4 cellular contexts compared by ENCODE assay signal in the genomic region with DNA sequence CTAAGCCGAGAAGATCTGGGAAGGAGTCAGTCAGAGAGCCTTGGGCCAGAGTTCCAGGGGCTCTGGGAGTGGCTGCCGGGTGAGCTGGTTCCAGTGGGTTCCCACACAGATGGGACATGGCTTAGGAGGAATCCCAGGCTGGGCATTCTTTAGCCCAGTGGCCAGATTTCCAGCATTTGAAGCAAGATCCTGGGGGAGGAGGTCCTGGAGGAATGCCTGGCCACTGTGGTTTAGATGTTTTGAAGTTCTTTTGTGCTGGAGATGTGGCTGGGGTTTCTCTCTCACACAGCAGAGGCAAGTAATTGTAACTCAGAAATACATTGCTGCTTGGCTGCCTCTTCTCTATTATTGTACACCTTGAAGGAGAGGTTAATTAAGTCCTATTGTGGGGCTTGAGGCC. TPM values are rescaled to one million over a fixed set of nuclear protein-coding genes. Genes with fewer than 3 reads are reported as not detected.
"Had no signal": no experiment of that assay in that cellular context is flagged by ENCODE, and none has a peak within 500 bp of the region (broad histone marks: within the 10 kb centered on the region; RNA-seq: fewer than 3 reads in every experiment).

No MANE protein-coding gene starts in this region.

RNA-seq across cellular contexts. Expression of gene ERMN, which starts 15.8 kb away (rescaled TPM):
- total RNA-seq: foreskin keratinocyte, progenitor cell of endocrine pancreas, vagina had no signal
- polyA plus RNA-seq: foreskin keratinocyte, keratinocyte had no signal
